ENCODE assay signal across 9 cellular contexts in the genomic region with DNA sequence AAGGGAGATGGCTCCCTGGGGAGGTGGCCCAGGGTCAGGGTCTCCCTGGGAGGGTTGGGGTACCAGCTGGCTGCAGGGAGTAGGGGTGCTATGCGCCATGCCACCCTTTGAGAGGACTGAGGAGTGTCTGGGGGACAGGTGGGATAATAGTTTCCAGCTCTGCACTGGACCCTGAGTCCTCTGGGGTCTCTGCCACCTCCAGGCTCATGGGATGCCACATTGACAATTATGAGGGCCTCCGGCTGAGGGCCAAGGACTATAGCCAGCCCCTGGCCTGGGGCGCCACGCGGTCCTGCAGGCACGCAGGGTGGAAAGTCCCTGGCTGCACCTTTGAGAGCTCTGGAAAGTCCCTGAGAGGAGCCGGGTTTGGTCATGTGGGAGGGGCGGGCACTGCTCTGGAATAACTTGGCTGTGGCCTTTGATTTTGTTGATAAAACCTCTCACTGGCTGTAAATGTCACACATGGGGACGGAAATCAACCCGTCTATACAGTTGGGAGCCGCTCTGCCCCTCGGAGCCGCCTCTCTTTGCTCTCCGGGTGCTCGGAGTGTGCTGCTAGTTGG. TPM values are rescaled to one million over a fixed set of nuclear protein-coding genes. Genes with fewer than 3 reads are reported as not detected.
DNase-seq lines count a peak whose midpoint lies in the region; ATAC-seq and TF ChIP-seq lines count a peak whose summit lies in the region.
"Had no signal": no experiment of that assay in that cellular context is flagged by ENCODE, and none has a peak within 500 bp of the region (broad histone marks: within the 10 kb centered on the region; RNA-seq: fewer than 3 reads in every experiment).

No MANE protein-coding gene starts in this region.

- ATAC-seq in GM19467 (IDR thresholded peaks at IDR 0.05; ENCODE audit: unreplicated experiment) (peak; percentile 45), Right ventricle myocardium superior (ENCODE audit: poor library complexity) (peak; percentile 91)

- no peaks in the 10 kb centered on the region for H3K9me3 Mint-ChIP-seq in activated T-helper 2 cell treated with anti-CD3 and anti-CD28 coated beads, Interferon-gamma antibody, Interleukin-2, Interleukin-4, amounts not matched to agents 10 μg/mL and 5 μg/mL and 100 μg/mL, durations not matched to agents 14 hours and 24 hours and 36 hours

- intact Hi-C loops in activated T-helper 2 cell treated with anti-CD3 and anti-CD28 coated beads, Interferon-gamma antibody, Interleukin-2, Interleukin-4, amounts not matched to agents 10 μg/mL and 5 μg/mL and 100 μg/mL, durations not matched to agents 14 hours and 24 hours and 36 hours (cut with micrococcal nuclease), result loop anchor here (1.0 to 2.0 kb wide), 5 partner anchors 16 to 53 kb away; a partner anchor contains a TSS
- intact Hi-C loops in Right ventricle myocardium superior (cut with DNase I), result no loop called here

- peaks cover 47% of the 10 kb centered on the region for H3K4me1 Mint-ChIP-seq in activated T-helper 2 cell treated with anti-CD3 and anti-CD28 coated beads, Interferon-gamma antibody, Interleukin-2, Interleukin-4, amounts not matched to agents 10 μg/mL and 5 μg/mL and 100 μg/mL, durations not matched to agents 14 hours and 24 hours and 36 hours (ENCODE audit: low read depth)

- peak overlapping the region; percentile 70 for H3K4me3 Mint-ChIP-seq in activated T-helper 2 cell treated with anti-CD3 and anti-CD28 coated beads, Interferon-gamma antibody, Interleukin-2, Interleukin-4, amounts not matched to agents 10 μg/mL and 5 μg/mL and 100 μg/mL, durations not matched to agents 14 hours and 24 hours and 36 hours (ENCODE audit: low read depth)

- H3K36me3 Mint-ChIP-seq in activated T-helper 2 cell treated with anti-CD3 and anti-CD28 coated beads, Interferon-gamma antibody, Interleukin-2, Interleukin-4, amounts not matched to agents 10 μg/mL and 5 μg/mL and 100 μg/mL, durations not matched to agents 14 hours and 24 hours and 36 hours (ENCODE audit: low read depth), result peaks cover 80% of the 10 kb centered on the region

- TF ChIP-seq CTCF in AG09319 (IDR thresholded peaks at IDR 0.05; ENCODE audit: low read depth, low read length), result no peak

- no peaks in the 10 kb centered on the region for H3K27me3 Mint-ChIP-seq in activated T-helper 2 cell treated with anti-CD3 and anti-CD28 coated beads, Interferon-gamma antibody, Interleukin-2, Interleukin-4, amounts not matched to agents 10 μg/mL and 5 μg/mL and 100 μg/mL, durations not matched to agents 14 hours and 24 hours and 36 hours (ENCODE audit: low read depth)

- peak; percentile 54 for DNase-seq in AG09319 (ENCODE audit: extremely low read depth, low read depth)
- DNase-seq in M059J (ENCODE audit: low read depth), result peak; percentile 94
- peak; percentile 81 for DNase-seq in activated T-helper 2 cell treated with anti-CD3 and anti-CD28 coated beads, Interferon-gamma antibody, Interleukin-2, Interleukin-4, amounts not matched to agents 10 μg/mL and 5 μg/mL and 100 μg/mL, durations not matched to agents 14 hours and 24 hours and 36 hours (ENCODE audit: low spot score)
- DNase-seq in Right ventricle myocardium superior, result peak; percentile 74
- DNase-seq in stimulated activated CD4-positive, alpha-beta T cell treated with anti-CD3 and anti-CD28 coated beads, Interleukin-12 subunit alpha, Interleukin-12 subunit beta, amount 100 ng/mL, for 48 hours (ENCODE audit: low read depth in 2 of 3, low spot score in 1 of 3), result peak; percentile 77 to 85 (median 80)
- no peak for DNase-seq in DMS114 treated with DMSO at 0.1 percent for 48 hours (lab: John Stamatoyannopoulos, UW; ENCODE audit: unreplicated experiment)
- no peak for DNase-seq in NCI-H1694 treated with DMSO at 0.1 percent for 48 hours (lab: John Stamatoyannopoulos, UW)

- H3K27ac Mint-ChIP-seq in activated T-helper 2 cell treated with anti-CD3 and anti-CD28 coated beads, Interferon-gamma antibody, Interleukin-2, Interleukin-4, amounts not matched to agents 10 μg/mL and 5 μg/mL and 100 μg/mL, durations not matched to agents 14 hours and 24 hours and 36 hours, result peak overlapping the region; percentile 95

RNA-seq across cellular contexts. Expression of a gene that starts 16.0 kb away (rescaled TPM):
- 13.6 and 26.8 TPM in 2 replicates for total RNA-seq in M059J (2014; rRNA removed; shearing (Covaris generic))
- 59.5 and 60.4 TPM in 2 replicates for total RNA-seq in activated T-helper 2 cell treated with anti-CD3 and anti-CD28 coated beads, Interferon-gamma antibody, Interleukin-2, Interleukin-4, amounts not matched to agents 10 μg/mL and 5 μg/mL and 100 μg/mL, durations not matched to agents 14 hours and 24 hours and 36 hours
- total RNA-seq in Right ventricle myocardium superior, result 9.1 TPM

RNA-seq across cellular contexts. Expression of a gene that starts 36.2 kb away (rescaled TPM):
- 567 and 587 TPM in 2 replicates for total RNA-seq in M059J (2014; rRNA removed; shearing (Covaris generic))
- total RNA-seq in activated T-helper 2 cell treated with anti-CD3 and anti-CD28 coated beads, Interferon-gamma antibody, Interleukin-2, Interleukin-4, amounts not matched to agents 10 μg/mL and 5 μg/mL and 100 μg/mL, durations not matched to agents 14 hours and 24 hours and 36 hours, result 381 and 410 TPM in 2 replicates
- total RNA-seq in Right ventricle myocardium superior, result 325 TPM

RNA-seq across cellular contexts. Expression of a gene that starts 42.2 kb away (rescaled TPM):
- 78.4 and 117 TPM in 2 replicates for total RNA-seq in M059J (2014; rRNA removed; shearing (Covaris generic))
- total RNA-seq in activated T-helper 2 cell treated with anti-CD3 and anti-CD28 coated beads, Interferon-gamma antibody, Interleukin-2, Interleukin-4, amounts not matched to agents 10 μg/mL and 5 μg/mL and 100 μg/mL, durations not matched to agents 14 hours and 24 hours and 36 hours, result 94.4 and 95.9 TPM in 2 replicates
- 142 TPM for total RNA-seq in Right ventricle myocardium superior

RNA-seq across cellular contexts. Expression of a gene that starts 42.7 kb away (rescaled TPM):
- 0.89 TPM in 1 of 2 replicates, not detected in the other for total RNA-seq in M059J (2014; rRNA removed; shearing (Covaris generic))
- 0.76 and 0.89 TPM in 2 replicates for total RNA-seq in activated T-helper 2 cell treated with anti-CD3 and anti-CD28 coated beads, Interferon-gamma antibody, Interleukin-2, Interleukin-4, amounts not matched to agents 10 μg/mL and 5 μg/mL and 100 μg/mL, durations not matched to agents 14 hours and 24 hours and 36 hours
- total RNA-seq in Right ventricle myocardium superior, result 1.1 TPM

RNA-seq across cellular contexts. Expression of a gene that starts 49.7 kb away (rescaled TPM):
- total RNA-seq in M059J (2014; rRNA removed; shearing (Covaris generic)), result 1.2 TPM in 1 of 2 replicates, not detected in the other
- 2.0 and 2.1 TPM in 2 replicates for total RNA-seq in activated T-helper 2 cell treated with anti-CD3 and anti-CD28 coated beads, Interferon-gamma antibody, Interleukin-2, Interleukin-4, amounts not matched to agents 10 μg/mL and 5 μg/mL and 100 μg/mL, durations not matched to agents 14 hours and 24 hours and 36 hours
- total RNA-seq in Right ventricle myocardium superior, result 2.1 TPM
- total RNA-seq: subcutaneous adipose tissue had no signal

Comparison
In these comparisons a context has a peak if more than half of its experiments do, and no peak if none do; other contexts are left out.
1. DNase-seq: peak in AG09319 (single experiment), M059J (single experiment), activated T-helper 2 cell treated with anti-CD3 and anti-CD28 coated beads, Interferon-gamma antibody, Interleukin-2, Interleukin-4, amounts not matched to agents 10 μg/mL and 5 μg/mL and 100 μg/mL, durations not matched to agents 14 hours and 24 hours and 36 hours (single experiment), Right ventricle myocardium superior (single experiment) and stimulated activated CD4-positive, alpha-beta T cell treated with anti-CD3 and anti-CD28 coated beads, Interleukin-12 subunit alpha, Interleukin-12 subunit beta, amount 100 ng/mL, for 48 hours (3 of 3); none in DMS114 treated with DMSO at 0.1 percent for 48 hours (single experiment) and NCI-H1694 treated with DMSO at 0.1 percent for 48 hours (single experiment).